ENCODE assay signal across 8 cellular contexts in genomic region chr4:2007804-2008670, GRCh38. TPM values are rescaled to one million over a fixed set of nuclear protein-coding genes. Genes with fewer than 3 reads are reported as not detected.
DNase-seq lines count a peak whose midpoint lies in the region; TF ChIP-seq lines count a peak whose summit lies in the region.

No MANE protein-coding gene starts in this region.

- TF ChIP-seq CTCF in GM20000 (IDR thresholded peaks at IDR 0.05; ENCODE audit: extremely low read depth, missing control alignments) (no peak), WI38 (IDR thresholded peaks at IDR 0.05; ENCODE audit: low read depth, low read length) (no peak), left ventricle myocardium inferior (IDR thresholded peaks at IDR 0.05; ENCODE audit: borderline replicate concordance) (no peak)

- H3K9me3 ChIP-seq in left ventricle myocardium inferior (replicated peaks) = no peaks in the 10 kb centered on the region

- DNase-seq in GM20000 (ENCODE audit: low spot score) (peak; percentile 45), left ventricle myocardium inferior (no peak), NCI-H1436 treated with DMSO at 0.1 percent for 48 hours (lab: John Stamatoyannopoulos, UW) (no peak), NCI-H187 treated with DMSO at 0.1 percent for 48 hours (lab: John Stamatoyannopoulos, UW) (no peak), NCI-H1417 treated with DMSO at 0.1 percent for 48 hours (lab: John Stamatoyannopoulos, UW) (no peak)
- no peak for DNase-seq in effector CD8-positive, alpha-beta T cell (lab: John Stamatoyannopoulos, UW)

- intact Hi-C loops in left ventricle myocardium inferior (cut with micrococcal nuclease) = no loop called here

- no peaks in the 10 kb centered on the region for H3K27me3 ChIP-seq in left ventricle myocardium inferior (ENCODE audit: low read depth)

- peaks cover 50% of the 10 kb centered on the region for H3K4me1 ChIP-seq in left ventricle myocardium inferior

- H3K27ac ChIP-seq in left ventricle myocardium inferior (replicated peaks) (peak overlapping the region; percentile 99), skin epidermis (peak overlapping the region; percentile 78 to 100 (median 99))

- H3K36me3 ChIP-seq in left ventricle myocardium inferior = peaks cover 33% of the 10 kb centered on the region

- H3K4me3 ChIP-seq in WI38 (ENCODE audit: low read depth, low read length) (peak overlapping the region; percentile 80), left ventricle myocardium inferior (peak overlapping the region; percentile 91), skin epidermis (peak overlapping the region; percentile 69 to 95 (median 92))

RNA-seq across cellular contexts. Expression of gene NELFA, which starts 0.7 kb away (rescaled TPM):
- 10.2 TPM for total RNA-seq in left ventricle myocardium inferior

RNA-seq across cellular contexts. Expression of gene NAT8L, which starts 51.1 kb away (rescaled TPM):
- 0.52 TPM for total RNA-seq in left ventricle myocardium inferior
